Comparison of ENCODE assay signal across 21 cellular contexts in genomic region chr13:45681101-45681500, GRCh38. TPM values are rescaled to one million over a fixed set of nuclear protein-coding genes. Genes with fewer than 3 reads are reported as not detected.
DNase-seq lines count a peak whose midpoint lies in the region; ATAC-seq and TF ChIP-seq lines count a peak whose summit lies in the region.
"Had no signal": no experiment of that assay in that cellular context is flagged by ENCODE, and none has a peak within 500 bp of the region (broad histone marks: within the 10 kb centered on the region; RNA-seq: fewer than 3 reads in every experiment).

No MANE protein-coding gene starts in this region.

- CTCF ChIA-PET in AG04449 (lab: Yijun Ruan, JAX): no interaction called here

- H3K79me2 ChIP-seq in GM23248 (ENCODE audit: insufficient read depth): no peaks in the 10 kb centered on the region

- H3K36me3 ChIP-seq in GM23248 (ENCODE audit: low read depth) (no peaks in the 10 kb centered on the region), esophagus muscularis mucosa (no peaks in the 10 kb centered on the region)
- H3K36me3 ChIP-seq: BLaER1 treated with 17β-estradiol and CSF1 and Interleukin-3, amounts not matched to agents 10 nM and 100 nM had no signal

- H3K4me1 ChIP-seq in GM23248 (ENCODE audit: insufficient read depth): no peaks in the 10 kb centered on the region
- H3K4me1 ChIP-seq in esophagus muscularis mucosa: no peaks in the 10 kb centered on the region
- H3K4me1 ChIP-seq: BLaER1 treated with 17β-estradiol and CSF1 and Interleukin-3, amounts not matched to agents 10 nM and 100 nM had no signal

- H3K9ac ChIP-seq in GM23248: no peak overlapping the region
- H3K9ac ChIP-seq: BLaER1 treated with 17β-estradiol and CSF1 and Interleukin-3, amounts not matched to agents 10 nM and 100 nM had no signal

- no peak overlapping the region for H3K27ac ChIP-seq in GM23248
- H3K27ac ChIP-seq in esophagus muscularis mucosa (replicated peaks in 1 of 4): no peak overlapping the region
- H3K27ac ChIP-seq: 22Rv1; BLaER1 treated with 17β-estradiol and CSF1 and Interleukin-3, amounts not matched to agents 10 nM and 100 nM had no signal

- no peaks in the 10 kb centered on the region for H3F3A ChIP-seq in GM23248 (ENCODE audit: insufficient read depth)

- no peaks in the 10 kb centered on the region for H3K9me3 Mint-ChIP-seq in activated naive CD4-positive, alpha-beta T cell treated with anti-CD3 and anti-CD28 coated beads, Interleukin-2, amount 50 U/mL, for 72 hours
- H3K9me3 Mint-ChIP-seq: CD8-positive, alpha-beta memory T cell had no signal

- no peak for TF ChIP-seq EP300 in esophagus muscularis mucosa (IDR thresholded peaks at IDR 0.05)

- intact Hi-C loops in esophagus muscularis mucosa (cut with DNase I): no loop called here

- no peak for TF ChIP-seq CTCF in AG04449 (IDR thresholded peaks at IDR 0.05; ENCODE audit: insufficient read depth, low read length, missing control alignments)
- no peak for TF ChIP-seq CTCF in esophagus muscularis mucosa (IDR thresholded peaks at IDR 0.05)

- H3K4me3 ChIP-seq in AG04449 (ENCODE audit: low read depth, low read length) (no peak overlapping the region), GM23248 (no peak overlapping the region), esophagus muscularis mucosa (no peak overlapping the region)
- H3K4me3 ChIP-seq: BLaER1 treated with 17β-estradiol and CSF1 and Interleukin-3, amounts not matched to agents 10 nM and 100 nM had no signal

- ATAC-seq in HG02642 (IDR thresholded peaks at IDR 0.05; ENCODE audit: poor library complexity, unreplicated experiment) (no peak), HG03045 (IDR thresholded peaks at IDR 0.05; ENCODE audit: unreplicated experiment) (no peak)
- no peak for ATAC-seq in activated naive CD4-positive, alpha-beta T cell treated with anti-CD3 and anti-CD28 coated beads, Interleukin-2, amount 50 U/mL, for 72 hours
- ATAC-seq: SK-N-SH treated with all-trans-retinoic acid at 6 μM for 48 hours had no signal

- no peaks in the 10 kb centered on the region for H3K9me2 ChIP-seq in GM23248 (ENCODE audit: insufficient read depth)

- peak; percentile 41 for DNase-seq in AG04449 (ENCODE audit: low read depth, low spot score)
- DNase-seq in GM23248: peak; percentile 44
- DNase-seq in esophagus muscularis mucosa (ENCODE audit: extremely low spot score): peak; percentile 62
- DNase-seq in renal cortical epithelial cell (ENCODE audit: low read depth): peak; percentile 42
- DNase-seq in NCI-H1694 (lab: John Stamatoyannopoulos, UW): no peak
- no peak for DNase-seq in activated naive CD4-positive, alpha-beta T cell treated with anti-CD3 and anti-CD28 coated beads, Interleukin-2, amount 50 U/mL, for 72 hours (ENCODE audit: low spot score in 2 of 2)
- DNase-seq: CD8-positive, alpha-beta memory T cell; DMS79; H7; NCI-H1105; NCI-H1694 treated with DMSO at 0.1 percent for 48 hours; NCI-H69; Right ventricle myocardium superior had no signal

- no peak overlapping the region for H3K27ac Mint-ChIP-seq in activated naive CD4-positive, alpha-beta T cell treated with anti-CD3 and anti-CD28 coated beads, Interleukin-2, amount 50 U/mL, for 72 hours
- H3K27ac Mint-ChIP-seq: CD8-positive, alpha-beta memory T cell had no signal

- in situ Hi-C loops in GM23248 (cut with MboI): no loop called here

- no peaks in the 10 kb centered on the region for H3K36me3 Mint-ChIP-seq in activated naive CD4-positive, alpha-beta T cell treated with anti-CD3 and anti-CD28 coated beads, Interleukin-2, amount 50 U/mL, for 72 hours
- H3K36me3 Mint-ChIP-seq: CD8-positive, alpha-beta memory T cell had no signal

- H3K4me2 ChIP-seq in GM23248 (ENCODE audit: unreplicated experiment): no peak overlapping the region
- H3K4me2 ChIP-seq: BLaER1 treated with 17β-estradiol and CSF1 and Interleukin-3, amounts not matched to agents 10 nM and 100 nM had no signal

- H3K9me3 ChIP-seq in GM23248 (ENCODE audit: low read depth) (no peaks in the 10 kb centered on the region), esophagus muscularis mucosa (no peaks in the 10 kb centered on the region)
- H3K9me3 ChIP-seq: BLaER1 treated with 17β-estradiol and CSF1 and Interleukin-3, amounts not matched to agents 10 nM and 100 nM had no signal

- no peak for TF ChIP-seq POLR2A in esophagus muscularis mucosa (IDR thresholded peaks at IDR 0.05; ENCODE audit: low read depth)

- WGBS in GM23248 (ENCODE audit: low coverage in 1 of 2, low lambda C conversion rate in 2 of 2, missing lambda C conversion rate in 2 of 2), 2 experiments: 39 to 40% methylated on average over 6 of the region's 6 CpGs
- WGBS in esophagus muscularis mucosa: 80% methylated on average over 6 of the region's 6 CpGs

- POLR2A ChIA-PET in AG04449 (lab: Yijun Ruan, JAX): no interaction called here

- H3K27me3 ChIP-seq in GM23248 (replicated peaks; ENCODE audit: insufficient read depth) (no peaks in the 10 kb centered on the region), esophagus muscularis mucosa (peaks cover 0 to 9% (median 0%) of the 10 kb centered on the region in 4 donors)
- H3K27me3 ChIP-seq: BLaER1 treated with 17β-estradiol and CSF1 and Interleukin-3, amounts not matched to agents 10 nM and 100 nM had no signal

- no peaks in the 10 kb centered on the region for H4K20me1 ChIP-seq in GM23248 (ENCODE audit: insufficient read depth)
- H4K20me1 ChIP-seq: BLaER1 treated with 17β-estradiol and CSF1 and Interleukin-3, amounts not matched to agents 10 nM and 100 nM had no signal

- no peak overlapping the region for H2AFZ ChIP-seq in GM23248

RNA-seq across cellular contexts. Expression of gene CBY2, which starts 21.0 kb away (rescaled TPM):
- total RNA-seq in GM23248 (2014; rRNA removed; shearing (Covaris generic)): not detected in 2 replicates
- not detected in 2 replicates for polyA plus RNA-seq in GM23248 (2016; fragmentation: Nextera tagmentation; extraction: Ambion mirVana)
- total RNA-seq in esophagus muscularis mucosa (not detected), renal cortical epithelial cell (0.05 TPM in 1 of 2 replicates, not detected in the other)
- total RNA-seq in activated naive CD4-positive, alpha-beta T cell treated with anti-CD3 and anti-CD28 coated beads, Interleukin-2, amount 50 U/mL, for 72 hours: not detected
- total RNA-seq: CD8-positive, alpha-beta memory T cell; G401; HT1080; LHCN-M2; Right ventricle myocardium superior had no signal
- polyA plus RNA-seq: CD8-positive, alpha-beta memory T cell had no signal

Comparison
In these comparisons a context has a peak if more than half of its experiments do, and no peak if none do; other contexts are left out.
1. DNase-seq: peak in AG04449 (single experiment), GM23248 (single experiment), esophagus muscularis mucosa (single experiment) and renal cortical epithelial cell (single experiment); none in NCI-H1694 (single experiment) and activated naive CD4-positive, alpha-beta T cell treated with anti-CD3 and anti-CD28 coated beads, Interleukin-2, amount 50 U/mL, for 72 hours (0 of 2).